Comparison of ENCODE assay signal across 25 cellular contexts in the genomic region with DNA sequence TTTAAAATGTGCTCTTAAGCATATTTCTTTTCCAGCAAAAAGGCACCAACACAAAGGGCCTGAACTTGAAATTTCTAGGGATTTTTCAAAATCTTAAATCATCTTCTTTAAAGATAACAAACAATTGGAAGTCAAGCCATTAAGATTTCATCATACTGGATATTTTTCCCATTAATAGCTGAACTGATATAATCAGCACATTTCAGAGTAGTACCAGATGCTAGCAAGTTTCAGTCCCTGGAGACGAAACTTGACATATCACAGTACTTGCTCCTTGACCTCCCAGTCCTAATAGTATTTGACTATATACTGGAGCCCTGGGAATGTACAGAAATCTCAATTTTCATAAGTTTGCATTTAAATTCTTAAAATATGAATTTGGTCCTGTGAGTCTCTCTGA.
"Had no signal": no experiment of that assay in that cellular context is flagged by ENCODE, and none has a peak within 500 bp of the region (broad histone marks: within the 10 kb centered on the region; RNA-seq: fewer than 3 reads in every experiment).

No MANE protein-coding gene starts in this region.

- H3K27me3 Mint-ChIP-seq: activated CD4-positive, alpha-beta T cell treated with anti-CD3 and anti-CD28 coated beads for 36 hours; activated naive CD4-positive, alpha-beta T cell treated with anti-CD3 and anti-CD28 coated beads, Interleukin-2, amount 50 U/mL, for 24 hours; stimulated activated memory B cell treated with anti-CD40 and anti-IgM and Interleukin-4, amounts not matched to agents 10 μg/mL and 1 μg/mL and 100 μg/mL, for 72 hours; stimulated activated naive CD8-positive, alpha-beta T cell treated with anti-CD3 and anti-CD28 coated beads, Interleukin-15, amount 100 ng/mL, for 72 hours had no signal

- H3K4me1 ChIP-seq: lower lobe of right lung, right lobe of liver, upper lobe of left lung, vagina had no signal

- H3K9me3 ChIP-seq: lower lobe of right lung, mucosa of descending colon, right lobe of liver, upper lobe of left lung, vagina had no signal

- H3K4me3 ChIP-seq: lower lobe of right lung, mucosa of descending colon, right lobe of liver, upper lobe of left lung, vagina had no signal

- H3K4me1 Mint-ChIP-seq: nephron; stimulated activated naive CD8-positive, alpha-beta T cell treated with anti-CD3 and anti-CD28 coated beads, Interleukin-15, amount 100 ng/mL, for 72 hours had no signal

- H3K36me3 Mint-ChIP-seq: activated CD8-positive, alpha-beta memory T cell treated with anti-CD3 and anti-CD28 coated beads, Interleukin-2, amount 10 ng/mL, durations not matched to agents 7 days and 5 days; activated naive CD4-positive, alpha-beta T cell treated with anti-CD3 and anti-CD28 coated beads, Interleukin-2, amount 50 U/mL, for 24 hours; stimulated activated memory B cell treated with anti-CD40 and anti-IgM and Interleukin-4, amounts not matched to agents 10 μg/mL and 1 μg/mL and 100 μg/mL, for 72 hours had no signal

- H3K4me3 Mint-ChIP-seq: activated CD4-positive, alpha-beta T cell treated with anti-CD3 and anti-CD28 coated beads for 36 hours; activated CD8-positive, alpha-beta memory T cell treated with anti-CD3 and anti-CD28 coated beads, Interleukin-2, amount 10 ng/mL, durations not matched to agents 7 days and 5 days; activated CD8-positive, alpha-beta T cell treated with anti-CD3 and anti-CD28 coated beads, Interleukin-2, amount 10 ng/mL, durations not matched to agents 7 days and 5 days; activated naive CD4-positive, alpha-beta T cell treated with anti-CD3 and anti-CD28 coated beads, Interleukin-2, amount 50 U/mL, for 24 hours; activated naive CD8-positive, alpha-beta T cell treated with anti-CD3 and anti-CD28 coated beads, Interleukin-2, amount 50 U/mL, for 24 hours; nephron; stimulated activated memory B cell treated with anti-CD40 and anti-IgM and Interleukin-4, amounts not matched to agents 10 μg/mL and 1 μg/mL and 100 μg/mL, for 72 hours; stimulated activated naive CD8-positive, alpha-beta T cell treated with anti-CD3 and anti-CD28 coated beads, Interleukin-15, amount 100 ng/mL, for 72 hours had no signal

- H3K27me3 ChIP-seq: right lobe of liver, upper lobe of left lung, vagina had no signal

- DNase-seq: activated CD4-positive, alpha-beta T cell treated with anti-CD3 and anti-CD28 coated beads for 36 hours; activated CD4-positive, CD25-positive, alpha-beta regulatory T cell; activated CD8-positive, alpha-beta memory T cell treated with anti-CD3 and anti-CD28 coated beads, Interleukin-2, amount 10 ng/mL, durations not matched to agents 7 days and 5 days; activated CD8-positive, alpha-beta T cell treated with anti-CD3 and anti-CD28 coated beads, Interleukin-2, amount 10 ng/mL, durations not matched to agents 7 days and 5 days; activated naive CD8-positive, alpha-beta T cell treated with anti-CD3 and anti-CD28 coated beads, Interleukin-2, amount 50 U/mL, for 24 hours; activated T-cell treated with anti-CD3 and anti-CD28 coated beads, Interleukin-2, amount 50 U/mL, for 48 hours; amygdala; caudate nucleus; head of caudate nucleus; hippocampal formation; lower lobe of right lung; mucosa of descending colon; right lobe of liver; small intestine; stimulated activated CD4-positive, alpha-beta T cell treated with anti-CD3 and anti-CD28 coated beads, Interleukin-4, amount 100 ng/mL, for 24 hours; stimulated activated naive CD8-positive, alpha-beta T cell treated with anti-CD3 and anti-CD28 coated beads, Interleukin-15, amount 100 ng/mL, for 72 hours; substantia nigra; upper lobe of left lung had no signal

- ATAC-seq: activated CD4-positive, alpha-beta T cell treated with anti-CD3 and anti-CD28 coated beads for 36 hours; activated CD8-positive, alpha-beta memory T cell treated with anti-CD3 and anti-CD28 coated beads, Interleukin-2, amount 10 ng/mL, durations not matched to agents 7 days and 5 days; activated CD8-positive, alpha-beta T cell treated with anti-CD3 and anti-CD28 coated beads, Interleukin-2, amount 10 ng/mL, durations not matched to agents 7 days and 5 days; activated naive CD8-positive, alpha-beta T cell treated with anti-CD3 and anti-CD28 coated beads, Interleukin-2, amount 50 U/mL, for 24 hours; esophagus mucosa; left lobe of liver; lower lobe of right lung; mucosa of descending colon; right lobe of liver; stimulated activated memory B cell treated with anti-CD40 and anti-IgM and Interleukin-4, amounts not matched to agents 10 μg/mL and 1 μg/mL and 100 μg/mL, for 72 hours; stimulated activated naive CD8-positive, alpha-beta T cell treated with anti-CD3 and anti-CD28 coated beads, Interleukin-15, amount 100 ng/mL, for 72 hours had no signal

- H3K27ac ChIP-seq: lower lobe of right lung, right lobe of liver, upper lobe of left lung, vagina had no signal

- H3K27ac Mint-ChIP-seq: activated CD4-positive, alpha-beta T cell treated with anti-CD3 and anti-CD28 coated beads for 36 hours; activated CD8-positive, alpha-beta memory T cell treated with anti-CD3 and anti-CD28 coated beads, Interleukin-2, amount 10 ng/mL, durations not matched to agents 7 days and 5 days; activated CD8-positive, alpha-beta T cell treated with anti-CD3 and anti-CD28 coated beads, Interleukin-2, amount 10 ng/mL, durations not matched to agents 7 days and 5 days; activated naive CD4-positive, alpha-beta T cell treated with anti-CD3 and anti-CD28 coated beads, Interleukin-2, amount 50 U/mL, for 24 hours; activated naive CD8-positive, alpha-beta T cell treated with anti-CD3 and anti-CD28 coated beads, Interleukin-2, amount 50 U/mL, for 24 hours; activated T-helper 2 cell treated with anti-CD3 and anti-CD28 coated beads, Interferon-gamma antibody, Interleukin-2, Interleukin-4, amounts not matched to agents 10 μg/mL and 5 μg/mL and 100 μg/mL, durations not matched to agents 14 hours and 24 hours and 36 hours; nephron; stimulated activated memory B cell treated with anti-CD40 and anti-IgM and Interleukin-4, amounts not matched to agents 10 μg/mL and 1 μg/mL and 100 μg/mL, for 72 hours; stimulated activated naive CD8-positive, alpha-beta T cell treated with anti-CD3 and anti-CD28 coated beads, Interleukin-15, amount 100 ng/mL, for 72 hours had no signal

- H3K9me3 Mint-ChIP-seq: activated naive CD4-positive, alpha-beta T cell treated with anti-CD3 and anti-CD28 coated beads, Interleukin-2, amount 50 U/mL, for 24 hours; activated naive CD8-positive, alpha-beta T cell treated with anti-CD3 and anti-CD28 coated beads, Interleukin-2, amount 50 U/mL, for 24 hours; activated T-helper 2 cell treated with anti-CD3 and anti-CD28 coated beads, Interferon-gamma antibody, Interleukin-2, Interleukin-4, amounts not matched to agents 10 μg/mL and 5 μg/mL and 100 μg/mL, durations not matched to agents 14 hours and 24 hours and 36 hours; nephron; stimulated activated memory B cell treated with anti-CD40 and anti-IgM and Interleukin-4, amounts not matched to agents 10 μg/mL and 1 μg/mL and 100 μg/mL, for 72 hours; stimulated activated naive CD8-positive, alpha-beta T cell treated with anti-CD3 and anti-CD28 coated beads, Interleukin-15, amount 100 ng/mL, for 72 hours had no signal

- H3K36me3 ChIP-seq: lower lobe of right lung, right lobe of liver, upper lobe of left lung, vagina had no signal
